In genomic region chr11:126341760-126342161, GRCh38 we compare ENCODE assay signal across 11 cellular contexts. TPM values are rescaled to one million over a fixed set of nuclear protein-coding genes. Genes with fewer than 3 reads are reported as not detected.
DNase-seq lines count a peak whose midpoint lies in the region; ATAC-seq and TF ChIP-seq lines count a peak whose summit lies in the region.
"Had no signal": no experiment of that assay in that cellular context is flagged by ENCODE, and none has a peak within 500 bp of the region (broad histone marks: within the 10 kb centered on the region; RNA-seq: fewer than 3 reads in every experiment).

No MANE protein-coding gene starts in this region.

- intact Hi-C loops in lower leg skin (cut with DNase I; ENCODE audit: low total_unique reads) = no loop called here

- H3K4me3 Mint-ChIP-seq in mesothelial cell of epicardium = no peak overlapping the region
- H3K4me3 Mint-ChIP-seq: activated B cell treated with CpG ODN at 0.5 μM for 24 hours had no signal

- peaks cover 58% of the 10 kb centered on the region for H3K4me1 Mint-ChIP-seq in mesothelial cell of epicardium

- TF ChIP-seq CTCF in astrocyte of the spinal cord (IDR thresholded peaks at IDR 0.05; ENCODE audit: low read depth, low read length) (no peak), mesothelial cell of epicardium (IDR thresholded peaks at IDR 0.05; ENCODE audit: unreplicated experiment) (no peak), GM13977 (IDR thresholded peaks at IDR 0.05; ENCODE audit: extremely low read depth, insufficient read depth, missing control alignments) (no peak), lower leg skin (IDR thresholded peaks at IDR 0.05) (no peak)

- H3K4me2 ChIP-seq in Karpas-422 (ENCODE audit: low read depth, low read length, poor library complexity, severe bottlenecking) = no peak overlapping the region

- no peaks in the 10 kb centered on the region for H3K9me2 ChIP-seq in Karpas-422 (replicated peaks; ENCODE audit: insufficient read depth, low read length)

- no peaks in the 10 kb centered on the region for H3K79me2 ChIP-seq in Karpas-422 (ENCODE audit: low read length)

- no peaks in the 10 kb centered on the region for H3K27me3 Mint-ChIP-seq in mesothelial cell of epicardium (ENCODE audit: low read depth)
- H3K27me3 Mint-ChIP-seq: activated B cell treated with CpG ODN at 0.5 μM for 24 hours had no signal

- H3K9ac ChIP-seq in Karpas-422 (ENCODE audit: low read length) = no peak overlapping the region

- H3K9me3 ChIP-seq in Karpas-422 (ENCODE audit: low read length) = no peaks in the 10 kb centered on the region
- H3K9me3 ChIP-seq: prostate gland had no signal

- no peaks in the 10 kb centered on the region for H3K27me3 ChIP-seq in Karpas-422 (ENCODE audit: low read length)

- ATAC-seq in HG02981 (IDR thresholded peaks at IDR 0.05; ENCODE audit: unreplicated experiment) = no peak

- DNase-seq in Daoy (ENCODE audit: low read depth) (peak; percentile 87), M059J (ENCODE audit: low read depth) (peak; percentile 96), astrocyte of the spinal cord (ENCODE audit: low read depth, low spot score) (peak; percentile 83), mesothelial cell of epicardium (ENCODE audit: low spot score in 2 of 2, unreplicated experiment in 2 of 2) (no peak), GM13977 (ENCODE audit: low spot score) (no peak), Karpas-422 (no peak), lower leg skin (ENCODE audit: low spot score in 2 of 2) (no peak)
- DNase-seq: activated B cell treated with CpG ODN at 0.5 μM for 24 hours; stimulated activated CD8-positive, alpha-beta memory T cell treated with anti-CD3 and anti-CD28 coated beads, Interleukin-4, amount 100 ng/mL, for 48 hours had no signal

- H3K4me1 ChIP-seq in Karpas-422 (ENCODE audit: low read length) = peaks cover 8% of the 10 kb centered on the region; the same call in 1 of the 2 replicates
- H3K4me1 ChIP-seq: prostate gland had no signal

- no peak for TF ChIP-seq POLR2A in lower leg skin (IDR thresholded peaks at IDR 0.05)

- H3K36me3 Mint-ChIP-seq in mesothelial cell of epicardium = peaks cover 17% of the 10 kb centered on the region

- H3K27ac ChIP-seq in Karpas-422 (ENCODE audit: low read length) = no peak overlapping the region
- H3K27ac ChIP-seq: prostate gland had no signal

- in situ Hi-C loops in astrocyte of the spinal cord (cut with HindIII; ENCODE audit: low sequenced_read_pairs) = no loop called here
- in situ Hi-C loops in GM13977 (cut with MboI; ENCODE audit: low pct_unique_long_range_greater_than_20kb, low sequenced_read_pairs, unreplicated experiment) = no loop called here

- H3K36me3 ChIP-seq in Karpas-422 (ENCODE audit: insufficient read depth, low read length) = no peaks in the 10 kb centered on the region
- H3K36me3 ChIP-seq: prostate gland had no signal

- no peaks in the 10 kb centered on the region for H4K20me1 ChIP-seq in Karpas-422 (ENCODE audit: insufficient read depth, low read depth, low read length)

- no peaks in the 10 kb centered on the region for H3K9me3 Mint-ChIP-seq in mesothelial cell of epicardium
- H3K9me3 Mint-ChIP-seq: activated B cell treated with CpG ODN at 0.5 μM for 24 hours had no signal

- no peak overlapping the region for H3K4me3 ChIP-seq in astrocyte of the spinal cord (ENCODE audit: low read depth, low read length)
- H3K4me3 ChIP-seq in Karpas-422 (ENCODE audit: low read length) = no peak overlapping the region
- H3K4me3 ChIP-seq in lower leg skin (ENCODE audit: low read depth, poor library complexity, severe bottlenecking) = no peak overlapping the region
- H3K4me3 ChIP-seq: prostate gland had no signal

- peak overlapping the region; percentile 80 for H3K27ac Mint-ChIP-seq in mesothelial cell of epicardium
- H3K27ac Mint-ChIP-seq: activated B cell treated with CpG ODN at 0.5 μM for 24 hours had no signal

- H2AFZ ChIP-seq in Karpas-422 (ENCODE audit: low read length) = no peak overlapping the region

- 53 to 65% methylated on average over 3 of the region's 3 CpGs for WGBS in lower leg skin, 2 donors

RNA-seq across cellular contexts. Expression of gene ST3GAL4, which starts 13.7 kb away (rescaled TPM):
- 24.2 and 30.4 TPM in 2 replicates for total RNA-seq in Daoy (2014; rRNA removed; shearing (Covaris generic))
- 49.2 and 50.6 TPM in 2 replicates for total RNA-seq in M059J (2014; rRNA removed; shearing (Covaris generic))
- 15.6 to 17.4 TPM (median 16.4 TPM) in 3 replicates for total RNA-seq in mesothelial cell of epicardium
- 5.8 and 6.6 TPM in 2 replicates for total RNA-seq in Karpas-422 (2014; rRNA removed; shearing (Covaris generic); ENCODE audit: low replicate concordance)
- total RNA-seq in lower leg skin = 10 to 100 TPM; 12.6 to 27.0 (median 17.1) TPM

RNA-seq across cellular contexts. Expression of gene DCPS, which starts 37.9 kb away (rescaled TPM):
- 15.9 and 19.3 TPM in 2 replicates for total RNA-seq in Daoy (2014; rRNA removed; shearing (Covaris generic))
- total RNA-seq in M059J (2014; rRNA removed; shearing (Covaris generic)) = 20.0 and 27.8 TPM in 2 replicates
- total RNA-seq in mesothelial cell of epicardium (8.1 to 9.1 TPM (median 8.8 TPM) in 3 replicates), lower leg skin (10 to 100 TPM; 15.1 to 23.4 (median 16.7) TPM)
- 17.6 and 18.3 TPM in 2 replicates for total RNA-seq in Karpas-422 (2014; rRNA removed; shearing (Covaris generic); ENCODE audit: low replicate concordance)

RNA-seq across cellular contexts. Expression of gene TIRAP, which starts 58.9 kb away (rescaled TPM):
- total RNA-seq in Daoy (2014; rRNA removed; shearing (Covaris generic)) = 1.2 and 3.7 TPM in 2 replicates
- total RNA-seq in M059J (2014; rRNA removed; shearing (Covaris generic)) = 2.2 and 8.1 TPM in 2 replicates
- 9.2 to 10.2 TPM (median 10.0 TPM) in 3 replicates for total RNA-seq in mesothelial cell of epicardium
- total RNA-seq in Karpas-422 (2014; rRNA removed; shearing (Covaris generic); ENCODE audit: low replicate concordance) = 4.4 and 4.8 TPM in 2 replicates
- total RNA-seq in lower leg skin = 10 to 100 TPM; 13.2 to 16.8 (median 15.3) TPM

Comparison
In these comparisons a context has a peak if more than half of its experiments do, and no peak if none do; other contexts are left out.
1. DNase-seq: peak in Daoy (single experiment), M059J (single experiment) and astrocyte of the spinal cord (single experiment); none in mesothelial cell of epicardium (0 of 2), GM13977 (single experiment), Karpas-422 (single experiment) and lower leg skin (0 of 2).